15 cellular contexts compared by ENCODE assay signal in genomic region chr6:106976270-106976669, GRCh38. TPM values are rescaled to one million over a fixed set of nuclear protein-coding genes. Genes with fewer than 3 reads are reported as not detected.
A peak's percentile ranks its signal among the peaks of the same experiment; 100 is the strongest.
DNase-seq lines count a peak whose midpoint lies in the region; ATAC-seq and TF ChIP-seq lines count a peak whose summit lies in the region.
"Had no signal": no experiment of that assay in that cellular context is flagged by ENCODE, and none has a peak within 500 bp of the region (broad histone marks: within the 10 kb centered on the region; RNA-seq: fewer than 3 reads in every experiment).

No MANE protein-coding gene starts in this region.

- H4K20me1 ChIP-seq in mammary epithelial cell (ENCODE audit: insufficient read depth, low read length) = peaks cover 8% of the 10 kb centered on the region

- H3K36me3 Mint-ChIP-seq in activated B cell treated with CpG ODN at 0.5 μM for 24 hours (ENCODE audit: low read depth) = peaks cover 15% of the 10 kb centered on the region

- dilution Hi-C loops in mammary epithelial cell (cut with HindIII; ENCODE audit: low sequenced_read_pairs) = no loop called here

- TF ChIP-seq EP300 in stomach (IDR thresholded peaks at IDR 0.05) = no peak

- H3K9me3 ChIP-seq in mammary epithelial cell (replicated peaks; ENCODE audit: insufficient read depth, low read length) (no peaks in the 10 kb centered on the region), breast epithelium (no peaks in the 10 kb centered on the region), stomach (no peaks in the 10 kb centered on the region), lower lobe of right lung (no peaks in the 10 kb centered on the region)
- H3K9me3 ChIP-seq: ascending aorta had no signal

- peaks cover 35% of the 10 kb centered on the region for H3K79me2 ChIP-seq in mammary epithelial cell (ENCODE audit: insufficient read depth, low read length)
- H3K79me2 ChIP-seq: parathyroid adenoma had no signal

- peak overlapping the region; percentile 84 for H3K27ac Mint-ChIP-seq in activated B cell treated with CpG ODN at 0.5 μM for 24 hours
- H3K27ac Mint-ChIP-seq: activated CD4-positive, alpha-beta T cell treated with anti-CD3 and anti-CD28 coated beads for 36 hours had no signal

- no peak overlapping the region for H3K9ac ChIP-seq in mammary epithelial cell (ENCODE audit: insufficient read depth, low read length)
- H3K9ac ChIP-seq: parathyroid adenoma had no signal

- peak overlapping the region; percentile 87 for H3K4me3 Mint-ChIP-seq in activated B cell treated with CpG ODN at 0.5 μM for 24 hours

- no TSS peak for BruUV-seq in mammary epithelial cell (replicated peaks; lab: Mats Ljungman, UMichigan)

- no peak for DNase-seq in mammary epithelial cell
- DNase-seq in breast epithelium (ENCODE audit: low spot score in 2 of 2) = no peak
- DNase-seq in activated B cell treated with CpG ODN at 0.5 μM for 24 hours = no peak
- DNase-seq in kidney tubule cell (ENCODE audit: low spot score) = peak; percentile 72
- no peak for DNase-seq in stomach
- DNase-seq in medulla oblongata (ENCODE audit: extremely low spot score) = no peak
- DNase-seq in lower lobe of right lung = no peak
- DNase-seq: activated CD4-positive, alpha-beta T cell treated with anti-CD3 and anti-CD28 coated beads for 36 hours; activated T-cell treated with anti-CD3 and anti-CD28 coated beads, Interleukin-2, amount 50 U/mL, for 4 hours; effector CD8-positive, alpha-beta T cell; left ventricle myocardium superior; T-helper 1 cell had no signal

- CTCF ChIA-PET in mammary epithelial cell (lab: Charles Lee; ENCODE audit: low non-redundant PET) (no interaction called here), activated B cell treated with CpG ODN at 0.5 μM for 24 hours (lab: Charles Lee) (interaction anchor here (0.6 to 2.7 kb wide), 6 partner anchors 318 to 531 kb away, joined by 3 to 28 read pairs (median 8); partner anchors contain the start of genes QRSL1 and RTN4IP1)

- TF ChIP-seq POLR2A in breast epithelium (IDR thresholded peaks at IDR 0.05) = no peak
- TF ChIP-seq POLR2A in stomach (IDR thresholded peaks at IDR 0.05) = no peak

- H3K27me3 Mint-ChIP-seq in activated B cell treated with CpG ODN at 0.5 μM for 24 hours = no peaks in the 10 kb centered on the region

- TF ChIP-seq CTCF in mammary epithelial cell (conservative IDR thresholded peaks at IDR 0.05 in 1 of 2, IDR thresholded peaks at IDR 0.05 in 1 of 2; ENCODE audit: extremely low read depth in 1 of 2, insufficient read depth in 1 of 2, low read depth in 1 of 2, low read length in 2 of 2) = no peak
- TF ChIP-seq CTCF in breast epithelium (IDR thresholded peaks at IDR 0.05) = no peak
- no peak for TF ChIP-seq CTCF in activated B cell treated with CpG ODN at 0.5 μM for 24 hours (IDR thresholded peaks at IDR 0.05)
- no peak for TF ChIP-seq CTCF in stomach (IDR thresholded peaks at IDR 0.05)
- no peak for TF ChIP-seq CTCF in lower lobe of right lung (IDR thresholded peaks at IDR 0.05)

- peaks cover 38% of the 10 kb centered on the region for H3K4me1 Mint-ChIP-seq in activated B cell treated with CpG ODN at 0.5 μM for 24 hours

- no peaks in the 10 kb centered on the region for H3K9me3 Mint-ChIP-seq in activated B cell treated with CpG ODN at 0.5 μM for 24 hours
- H3K9me3 Mint-ChIP-seq: activated T-cell treated with anti-CD3 and anti-CD28 coated beads, Interleukin-2, amount 50 U/mL, for 4 hours had no signal

- no peak overlapping the region for H3K4me3 ChIP-seq in mammary epithelial cell (replicated peaks in 1 of 3; ENCODE audit: insufficient read depth in 1 of 3, low read depth in 2 of 3, low read length in 3 of 3)
- no peak overlapping the region for H3K4me3 ChIP-seq in breast epithelium
- H3K4me3 ChIP-seq in stomach = peak overlapping the region in 1 of 4 donors; percentile 79
- no peak overlapping the region for H3K4me3 ChIP-seq in lower lobe of right lung

- H3K36me3 ChIP-seq in mammary epithelial cell (ENCODE audit: insufficient read depth, low read length) (no peaks in the 10 kb centered on the region), breast epithelium (no peaks in the 10 kb centered on the region), stomach (no peaks in the 10 kb centered on the region), lower lobe of right lung (no peaks in the 10 kb centered on the region)
- H3K36me3 ChIP-seq: ascending aorta had no signal

- in situ Hi-C loops in mammary epithelial cell (cut with MboI; ENCODE audit: low sequenced_read_pairs in 2 of 2) = loop anchor here in 1 of 2 donors (25.0 kb wide), 2 partner anchors 389 to 539 kb away; no protein-coding TSS in a partner anchor

- WGBS in mammary epithelial cell (ENCODE audit: low coverage, missing lambda C conversion rate) = 97% methylated on average over 5 of the region's 5 CpGs
- WGBS in stomach, 5 donors = 41 to 60% (median 49%) methylated on average over 5 of the region's 5 CpGs

- H2AFZ ChIP-seq in mammary epithelial cell (ENCODE audit: low read depth, low read length) = no peak overlapping the region

- no peaks in the 10 kb centered on the region for H3K27me3 ChIP-seq in mammary epithelial cell (ENCODE audit: insufficient read depth, low read length)
- H3K27me3 ChIP-seq in breast epithelium = no peaks in the 10 kb centered on the region
- H3K27me3 ChIP-seq in stomach = peaks cover 0 to 85% (median 24%) of the 10 kb centered on the region in 3 donors
- H3K27me3 ChIP-seq in lower lobe of right lung (ENCODE audit: low read depth) = peaks cover 68% of the 10 kb centered on the region

- H3K4me1 ChIP-seq in mammary epithelial cell (ENCODE audit: insufficient read depth, low read length) = peaks cover 7% of the 10 kb centered on the region
- H3K4me1 ChIP-seq in breast epithelium = no peaks in the 10 kb centered on the region
- peaks cover 4 to 47% (median 34%) of the 10 kb centered on the region in 4 donors for H3K4me1 ChIP-seq in stomach
- peaks cover 22% of the 10 kb centered on the region for H3K4me1 ChIP-seq in lower lobe of right lung

- intact Hi-C loops in mammary epithelial cell (cut with micrococcal nuclease) (loop anchor here (5.0 kb wide), 3 partner anchors 179 to 614 kb away; partner anchors contain the start of gene CRYBG1), breast epithelium (cut with DNase I; ENCODE audit: low total_unique reads) (no loop called here), activated B cell treated with CpG ODN at 0.5 μM for 24 hours (cut with micrococcal nuclease) (loop anchor here (10.0 kb wide), 1 partner anchor 881 kb away; no protein-coding TSS in a partner anchor), stomach (cut with DNase I; ENCODE audit: low total_unique reads) (no loop called here), lower lobe of right lung (cut with DNase I) (no loop called here)

- H3K27ac ChIP-seq in mammary epithelial cell (ENCODE audit: insufficient read depth, low read depth, low read length) = no peak overlapping the region
- no peak overlapping the region for H3K27ac ChIP-seq in breast epithelium
- H3K27ac ChIP-seq in stomach = peak overlapping the region; percentile 19 to 95 (median 92)
- H3K27ac ChIP-seq in lower lobe of right lung = no peak overlapping the region
- H3K27ac ChIP-seq: ascending aorta, parathyroid adenoma had no signal

- POLR2A ChIA-PET in activated B cell treated with CpG ODN at 0.5 μM for 24 hours (lab: Charles Lee) = interaction anchor here (1.0 kb wide), 1 partner anchor 348 kb away, joined by 4 read pairs; no protein-coding TSS in a partner anchor

- peak overlapping the region; percentile 91 for H3K4me2 ChIP-seq in mammary epithelial cell (ENCODE audit: insufficient read depth, low read depth, low read length)

- ATAC-seq in activated B cell treated with CpG ODN at 0.5 μM for 24 hours (ENCODE audit: low read depth) = no peak
- ATAC-seq in GM18867 (IDR thresholded peaks at IDR 0.05; ENCODE audit: unreplicated experiment) = no peak
- no peak for ATAC-seq in lower lobe of right lung
- ATAC-seq: activated CD4-positive, alpha-beta T cell treated with anti-CD3 and anti-CD28 coated beads for 36 hours; activated T-cell treated with anti-CD3 and anti-CD28 coated beads, Interleukin-2, amount 50 U/mL, for 4 hours had no signal

RNA-seq across cellular contexts. Expression of gene CD24, which starts 1.7 kb away (rescaled TPM):
- 100 to 1,000 TPM; 299 to 397 TPM for total RNA-seq in mammary epithelial cell
- 314 TPM for polyA plus RNA-seq in mammary epithelial cell
- polyA minus RNA-seq in mammary epithelial cell = 258 TPM
- 100 to 1,000 TPM in 2 of 3 donors, 10 to 100 TPM in 1; 16.8 to 470 (median 201) TPM for total RNA-seq in breast epithelium
- 49.3 and 49.4 TPM in 2 replicates for total RNA-seq in activated B cell treated with CpG ODN at 0.5 μM for 24 hours
- total RNA-seq in stomach = 100 to 1,000 TPM; 132 to 854 (median 472) TPM
- polyA plus RNA-seq in stomach = 100 to 1,000 TPM; 267 to 539 (median 453) TPM
- total RNA-seq in lower lobe of right lung = 33.1 TPM
- total RNA-seq: ascending aorta had no signal

RNA-seq across cellular contexts. Expression of gene MTRES1, which starts 51.7 kb away (rescaled TPM):
- total RNA-seq in mammary epithelial cell (10 to 100 TPM in 1 of 2 donors, 1 to 10 TPM in 1; 6.8 to 22.0 TPM), breast epithelium (10 to 100 TPM; 10.8 to 13.5 (median 13.3) TPM), activated B cell treated with CpG ODN at 0.5 μM for 24 hours (11.8 and 13.9 TPM in 2 replicates), stomach (10 to 100 TPM in 4 of 5 donors, 1 to 10 TPM in 1; 6.4 to 85.2 (median 22.0) TPM), lower lobe of right lung (14.9 TPM)
- polyA plus RNA-seq in mammary epithelial cell (9.3 TPM), stomach (10 to 100 TPM; 18.2 to 33.7 (median 29.4) TPM)
- polyA minus RNA-seq in mammary epithelial cell = 7.5 TPM
- total RNA-seq: ascending aorta had no signal

Comparison
In these comparisons a context has a peak if more than half of its experiments do, and no peak if none do; other contexts are left out.
1. intact Hi-C loops: an anchor here in mammary epithelial cell (5.0 kb wide) and activated B cell treated with CpG ODN at 0.5 μM for 24 hours (10.0 kb wide); none called in breast epithelium, stomach and lower lobe of right lung.
2. H3K27ac ChIP-seq: peak in stomach (5 of 5); none in mammary epithelial cell (single experiment), breast epithelium (0 of 2) and lower lobe of right lung (single experiment).